Comparison of ENCODE assay signal across 9 cellular contexts in genomic region chr11:119016216-119017009, GRCh38. TPM values are rescaled to one million over a fixed set of nuclear protein-coding genes. Genes with fewer than 3 reads are reported as not detected.
A peak's percentile ranks its signal among the peaks of the same experiment; 100 is the strongest.
DNase-seq lines count a peak whose midpoint lies in the region; ATAC-seq and TF ChIP-seq lines count a peak whose summit lies in the region.
"Had no signal": no experiment of that assay in that cellular context is flagged by ENCODE, and none has a peak within 500 bp of the region (broad histone marks: within the 10 kb centered on the region; RNA-seq: fewer than 3 reads in every experiment).

No MANE protein-coding gene starts in this region.

- peaks cover 41% of the 10 kb centered on the region for H3K4me1 Mint-ChIP-seq in activated naive CD4-positive, alpha-beta T cell treated with anti-CD3 and anti-CD28 coated beads, Interleukin-2, amount 50 U/mL, for 24 hours
- H3K4me1 Mint-ChIP-seq in activated T-helper 17 cell treated with anti-CD3 and anti-CD28 coated beads, Interleukin-2, amount 50 U/mL, for 72 hours: peaks cover 21% of the 10 kb centered on the region

- H3K27ac ChIP-seq in iPS-20b (ENCODE audit: low read length): no peak overlapping the region
- peak overlapping the region in 1 of 2 donors; percentile 97 for H3K27ac ChIP-seq in thoracic aorta
- H3K27ac ChIP-seq: colonic mucosa had no signal

- no peaks in the 10 kb centered on the region for H3K27me3 ChIP-seq in iPS-20b (ENCODE audit: insufficient read depth, low read length)
- H3K27me3 ChIP-seq in thoracic aorta (replicated peaks; ENCODE audit: insufficient read depth): no peaks in the 10 kb centered on the region
- H3K27me3 ChIP-seq: colonic mucosa had no signal

- H3K4me3 ChIP-seq in iPS-20b (ENCODE audit: low read length) (peak overlapping the region; percentile 85), thoracic aorta (peak overlapping the region; percentile 99)

- peak overlapping the region; percentile 100 for H3K27ac Mint-ChIP-seq in activated naive CD4-positive, alpha-beta T cell treated with anti-CD3 and anti-CD28 coated beads, Interleukin-2, amount 50 U/mL, for 24 hours
- peak overlapping the region; percentile 95 for H3K27ac Mint-ChIP-seq in activated T-helper 17 cell treated with anti-CD3 and anti-CD28 coated beads, Interleukin-2, amount 50 U/mL, for 72 hours

- no peaks in the 10 kb centered on the region for H3K27me3 Mint-ChIP-seq in activated naive CD4-positive, alpha-beta T cell treated with anti-CD3 and anti-CD28 coated beads, Interleukin-2, amount 50 U/mL, for 24 hours
- H3K27me3 Mint-ChIP-seq in activated T-helper 17 cell treated with anti-CD3 and anti-CD28 coated beads, Interleukin-2, amount 50 U/mL, for 72 hours: no peaks in the 10 kb centered on the region

- H3K9ac ChIP-seq in iPS-20b (ENCODE audit: low read depth, low read length): peak overlapping the region; percentile 99; the same call in 1 of the 2 replicates

- no peaks in the 10 kb centered on the region for H3K9me3 ChIP-seq in iPS-20b (ENCODE audit: insufficient read depth, low read depth, low read length)
- no peaks in the 10 kb centered on the region for H3K9me3 ChIP-seq in thoracic aorta
- H3K9me3 ChIP-seq: colonic mucosa had no signal

- peak overlapping the region; percentile 100 for H3K4me3 Mint-ChIP-seq in activated naive CD4-positive, alpha-beta T cell treated with anti-CD3 and anti-CD28 coated beads, Interleukin-2, amount 50 U/mL, for 24 hours
- H3K4me3 Mint-ChIP-seq in activated T-helper 17 cell treated with anti-CD3 and anti-CD28 coated beads, Interleukin-2, amount 50 U/mL, for 72 hours: peak overlapping the region; percentile 91

- no peak for TF ChIP-seq CTCF in thoracic aorta (IDR thresholded peaks at IDR 0.05)

- H3K36me3 ChIP-seq in iPS-20b (ENCODE audit: insufficient read depth, low read depth, low read length): peaks cover 73% of the 10 kb centered on the region
- peaks cover 32% of the 10 kb centered on the region for H3K36me3 ChIP-seq in thoracic aorta
- H3K36me3 ChIP-seq: colonic mucosa had no signal

- peaks cover 34% of the 10 kb centered on the region for H3K36me3 Mint-ChIP-seq in activated naive CD4-positive, alpha-beta T cell treated with anti-CD3 and anti-CD28 coated beads, Interleukin-2, amount 50 U/mL, for 24 hours
- peaks cover 95% of the 10 kb centered on the region for H3K36me3 Mint-ChIP-seq in activated T-helper 17 cell treated with anti-CD3 and anti-CD28 coated beads, Interleukin-2, amount 50 U/mL, for 72 hours (ENCODE audit: low read depth)

- H3K9me3 Mint-ChIP-seq in activated naive CD4-positive, alpha-beta T cell treated with anti-CD3 and anti-CD28 coated beads, Interleukin-2, amount 50 U/mL, for 24 hours: no peaks in the 10 kb centered on the region
- no peaks in the 10 kb centered on the region for H3K9me3 Mint-ChIP-seq in activated T-helper 17 cell treated with anti-CD3 and anti-CD28 coated beads, Interleukin-2, amount 50 U/mL, for 72 hours

- H3K4me1 ChIP-seq in iPS-20b (ENCODE audit: insufficient read depth, low read length) (peaks cover 10% of the 10 kb centered on the region), thoracic aorta (ENCODE audit: control insufficient read depth in 1 of 2, low read depth in 2 of 2) (peaks cover 21 to 45% of the 10 kb centered on the region in 2 donors)

- ATAC-seq in activated T-helper 17 cell treated with anti-CD3 and anti-CD28 coated beads, Interleukin-2, amount 50 U/mL, for 72 hours (replicated peaks): no peak
- ATAC-seq in thoracic aorta (ENCODE audit: insufficient number of reproducible peaks, low FRiP score, low read depth): no peak
- no peak for ATAC-seq in GM18867 (IDR thresholded peaks at IDR 0.05; ENCODE audit: unreplicated experiment)

- DNase-seq in activated naive CD4-positive, alpha-beta T cell treated with Interleukin-2 at 50 U/mL for 16 hours: no peak
- DNase-seq in thoracic aorta (ENCODE audit: low spot score) (no peak), iPS-NIHi7 (ENCODE audit: extremely low spot score) (no peak), epidermal melanocyte (ENCODE audit: insufficient read length, low spot score) (no peak)
- DNase-seq: colonic mucosa had no signal

RNA-seq across cellular contexts. Expression of gene RPS25, which starts 1.7 kb away (rescaled TPM):
- 1,000 to 10,000 TPM; 1,597 to 2,232 TPM for total RNA-seq in activated T-helper 17 cell treated with anti-CD3 and anti-CD28 coated beads, Interleukin-2, amount 50 U/mL, for 72 hours
- 100 to 1,000 TPM; 672 to 840 TPM for total RNA-seq in thoracic aorta

RNA-seq across cellular contexts. Expression of gene TRAPPC4, which starts 2.2 kb away (rescaled TPM):
- total RNA-seq in activated T-helper 17 cell treated with anti-CD3 and anti-CD28 coated beads, Interleukin-2, amount 50 U/mL, for 72 hours: 10 to 100 TPM; 75.2 to 77.6 TPM
- 10 to 100 TPM; 58.2 to 63.0 TPM for total RNA-seq in thoracic aorta

RNA-seq across cellular contexts. Expression of gene SLC37A4, which starts 14.3 kb away (rescaled TPM):
- 10 to 100 TPM; 28.1 to 36.8 TPM for total RNA-seq in activated T-helper 17 cell treated with anti-CD3 and anti-CD28 coated beads, Interleukin-2, amount 50 U/mL, for 72 hours
- total RNA-seq in thoracic aorta: 10 to 100 TPM; 12.5 to 15.0 TPM

RNA-seq across cellular contexts. Expression of gene CENATAC, which starts 18.5 kb away (rescaled TPM):
- total RNA-seq in activated T-helper 17 cell treated with anti-CD3 and anti-CD28 coated beads, Interleukin-2, amount 50 U/mL, for 72 hours: 10 to 100 TPM; 38.9 to 44.8 TPM
- 100 to 1,000 TPM in 1 of 2 donors, 10 to 100 TPM in 1; 63.5 to 128 TPM for total RNA-seq in thoracic aorta

RNA-seq across cellular contexts. Expression of gene HYOU1, which starts 40.6 kb away (rescaled TPM):
- 100 to 1,000 TPM in 1 of 2 donors, 10 to 100 TPM in 1; 67.7 to 117 TPM for total RNA-seq in activated T-helper 17 cell treated with anti-CD3 and anti-CD28 coated beads, Interleukin-2, amount 50 U/mL, for 72 hours
- total RNA-seq in thoracic aorta: 100 to 1,000 TPM in 1 of 2 donors, 10 to 100 TPM in 1; 94.1 to 140 TPM
